ENCODE assay signal across 3 cellular contexts in genomic region chr7:130654850-130655249, GRCh38.
TF ChIP-seq lines count a peak whose summit lies in the region.

No MANE protein-coding gene starts in this region.

TF ChIP-seq in HepG2, 621 proteins besides CTCF, POLR2A, EP300 and RAD21:
- no peak for TF ChIP-seq ATF7-NPFF (CRISPR knock-in tag; IDR thresholded peaks at IDR 0.05; ENCODE audit: low read depth)
- peak; percentile 79 for TF ChIP-seq ATF7 (IDR thresholded peaks at IDR 0.05)
- no peak for TF ChIP-seq ATF7 (CRISPR knock-in tag; IDR thresholded peaks at IDR 0.05)
- no peak for TF ChIP-seq NPAS2 (CRISPR knock-in tag; IDR thresholded peaks at IDR 0.05; ENCODE audit: borderline replicate concordance)
- no peak for TF ChIP-seq MED1 (CRISPR knock-in tag; IDR thresholded peaks at IDR 0.05)
- no peak for TF ChIP-seq ZNF746 (CRISPR knock-in tag; IDR thresholded peaks at IDR 0.05)
- no peak for TF ChIP-seq REXO4 (CRISPR knock-in tag; IDR thresholded peaks at IDR 0.05; ENCODE audit: borderline replicate concordance)
- no peak for TF ChIP-seq RARG (CRISPR knock-in tag; IDR thresholded peaks at IDR 0.05; ENCODE audit: low read depth)
TF ChIP-seq in HepG2: peak in this region for 1.

TF ChIP-seq in HEK293, 187 proteins besides CTCF, POLR2A, EP300 and RAD21:
- TF ChIP-seq ATF2 (tag by site-specific recombination; IDR thresholded peaks at IDR 0.05; ENCODE audit: low read depth), result peak; percentile 79
- TF ChIP-seq ZNF629 (tag by site-specific recombination; IDR thresholded peaks at IDR 0.05), result no peak
- no peak for TF ChIP-seq ZNF138 (tag by site-specific recombination; IDR thresholded peaks at IDR 0.05; ENCODE audit: borderline replicate concordance)
- no peak for TF ChIP-seq SP7 (tag by site-specific recombination; IDR thresholded peaks at IDR 0.05)
- no peak for TF ChIP-seq ZNF146 (tag by site-specific recombination; IDR thresholded peaks at IDR 0.05)

TF ChIP-seq in GM12878, 131 proteins besides CTCF, POLR2A, EP300 and RAD21:
- TF ChIP-seq ZBTB4 (CRISPR knock-in tag; IDR thresholded peaks at IDR 0.05) (no peak), PRDM15 (CRISPR knock-in tag; IDR thresholded peaks at IDR 0.05) (no peak), SP1 (IDR thresholded peaks at IDR 0.05; ENCODE audit: low read depth, low read length) (no peak), CREM (IDR thresholded peaks at IDR 0.05; ENCODE audit: low read depth) (no peak), E4F1 (IDR thresholded peaks at IDR 0.05; ENCODE audit: borderline replicate concordance, partially characterized antibody) (no peak), KDM1A (IDR thresholded peaks at IDR 0.05; ENCODE audit: borderline replicate concordance) (no peak), NFXL1 (IDR thresholded peaks at IDR 0.05; ENCODE audit: borderline replicate concordance) (no peak), RB1 (IDR thresholded peaks at IDR 0.05; ENCODE audit: borderline replicate concordance) (no peak), MXI1 (IDR thresholded peaks at IDR 0.05; ENCODE audit: low read depth, low read length) (no peak), SMC3 (IDR thresholded peaks at IDR 0.05; ENCODE audit: borderline replicate concordance, low read length) (no peak), SIN3A (IDR thresholded peaks at IDR 0.05; ENCODE audit: low read depth, low read length) (no peak), E2F8 (IDR thresholded peaks at IDR 0.05; ENCODE audit: low read depth, partially characterized antibody) (no peak), KLF5 (IDR thresholded peaks at IDR 0.05; ENCODE audit: partially characterized antibody) (no peak), CHD1 (IDR thresholded peaks at IDR 0.05; ENCODE audit: low read depth, low read length) (no peak)
